ENCODE assay signal across 18 cellular contexts in genomic region chr3:13566462-13566748, GRCh38. TPM values are rescaled to one million over a fixed set of nuclear protein-coding genes. Genes with fewer than 3 reads are reported as not detected.
A peak's percentile ranks its signal among the peaks of the same experiment; 100 is the strongest.
DNase-seq lines count a peak whose midpoint lies in the region; ATAC-seq and TF ChIP-seq lines count a peak whose summit lies in the region.
"Had no signal": no experiment of that assay in that cellular context is flagged by ENCODE, and none has a peak within 500 bp of the region (broad histone marks: within the 10 kb centered on the region; RNA-seq: fewer than 3 reads in every experiment).

No MANE protein-coding gene starts in this region.

- peaks cover 5% of the 10 kb centered on the region for H3K4me1 ChIP-seq in endodermal cell (ENCODE audit: control insufficient read depth, insufficient read depth, low read length)
- peaks cover 22 to 25% of the 10 kb centered on the region in 2 donors for H3K4me1 ChIP-seq in neuronal stem cell (ENCODE audit: control insufficient read depth in 2 of 2, insufficient read depth in 1 of 2, low read depth in 1 of 2, low read length in 2 of 2)

- intact Hi-C loops in left cardiac atrium (cut with DNase I) (no loop called here), left ventricle myocardium superior (cut with micrococcal nuclease) (no loop called here)

- peak overlapping the region; percentile 61 for H2BK15ac ChIP-seq in neuronal stem cell (ENCODE audit: low read length)

- H3K4me2 ChIP-seq in neuronal stem cell (ENCODE audit: insufficient read depth, low read length, poor library complexity, severe bottlenecking): no peak overlapping the region
- H3K4me2 ChIP-seq: BLaER1, GM23338 had no signal

- H3K23ac ChIP-seq in neuronal stem cell (ENCODE audit: low read depth, low read length, poor library complexity): no peak overlapping the region

- H3K4me1 Mint-ChIP-seq in endodermal cell: peaks cover 21% of the 10 kb centered on the region
- peaks cover 11% of the 10 kb centered on the region for H3K4me1 Mint-ChIP-seq in progenitor cell of endocrine pancreas (ENCODE audit: low read depth)
- H3K4me1 Mint-ChIP-seq: CD4-positive, alpha-beta memory T cell had no signal

- H3K9me3 Mint-ChIP-seq in endodermal cell (no peaks in the 10 kb centered on the region), progenitor cell of endocrine pancreas (ENCODE audit: low read depth) (no peaks in the 10 kb centered on the region)
- H3K9me3 Mint-ChIP-seq: CD4-positive, alpha-beta memory T cell; GM23338; HFFc6 had no signal

- H3K27ac Mint-ChIP-seq in endodermal cell (no peak overlapping the region), progenitor cell of endocrine pancreas (no peak overlapping the region)
- H3K27ac Mint-ChIP-seq: CD4-positive, alpha-beta memory T cell; GM23338; HFFc6 had no signal

- H3K14ac ChIP-seq in neuronal stem cell (ENCODE audit: low read length): peak overlapping the region; percentile 67

- H3K36me3 ChIP-seq in endodermal cell (ENCODE audit: control insufficient read depth, insufficient read depth, low read length) (no peaks in the 10 kb centered on the region), neuronal stem cell (replicated peaks in 1 of 2; ENCODE audit: control insufficient read depth in 2 of 2, insufficient read depth in 2 of 2, low read length in 2 of 2) (no peaks in the 10 kb centered on the region)
- H3K36me3 ChIP-seq: BLaER1 had no signal

- H2AFZ ChIP-seq in neuronal stem cell (ENCODE audit: low read length): peak overlapping the region; percentile 75
- H2AFZ ChIP-seq: GM23338 had no signal

- peak; percentile 13 for DNase-seq in left cardiac atrium
- DNase-seq in left ventricle myocardium superior: no peak
- no peak for DNase-seq in endodermal cell
- no peak for DNase-seq in neuronal stem cell (ENCODE audit: low spot score)
- no peak for DNase-seq in NCI-H1694 treated with DMSO at 0.1 percent for 48 hours (lab: John Stamatoyannopoulos, UW)
- no peak for DNase-seq in progenitor cell of endocrine pancreas (ENCODE audit: low spot score, unreplicated experiment)
- DNase-seq: 8988T; CD4-positive, alpha-beta memory T cell; DMS153; DMS79; GDM1; HFFc6 had no signal

- H3K27me3 ChIP-seq in endodermal cell (ENCODE audit: control insufficient read depth, insufficient read depth, low read length, poor library complexity, severe bottlenecking) (no peaks in the 10 kb centered on the region), neuronal stem cell (ENCODE audit: control insufficient read depth in 3 of 3, insufficient read depth in 3 of 3, low read depth in 1 of 3, low read length in 3 of 3) (no peaks in the 10 kb centered on the region)
- H3K27me3 ChIP-seq: BLaER1 had no signal

- H2BK5ac ChIP-seq in neuronal stem cell (ENCODE audit: low read length): peak overlapping the region; percentile 48

- 73 to 77% methylated on average over 1 to 5 of the region's 5 CpGs for WGBS in endodermal cell (ENCODE audit: insufficient coverage in 1 of 2, insufficient read length in 1 of 2), 2 experiments
- WGBS in neuronal stem cell (ENCODE audit: extremely low coverage in 2 of 2, insufficient read length in 2 of 2, insufficient replicate concordance in 1 of 2), 2 donors: no CpG with 5 or more reads among the region's 5 CpGs

- peaks cover 2% of the 10 kb centered on the region for H3K27me3 Mint-ChIP-seq in endodermal cell (ENCODE audit: insufficient read depth)
- peaks cover 13% of the 10 kb centered on the region for H3K27me3 Mint-ChIP-seq in progenitor cell of endocrine pancreas

- no peaks in the 10 kb centered on the region for H3K79me1 ChIP-seq in neuronal stem cell (ENCODE audit: low read depth, low read length)

- no peak overlapping the region for H2BK12ac ChIP-seq in neuronal stem cell (ENCODE audit: low read length)

- H3K18ac ChIP-seq in neuronal stem cell (ENCODE audit: low read length): peak overlapping the region; percentile 72

- H3K27ac ChIP-seq in VCaP (peak overlapping the region; percentile 83; the same call in 1 of the 2 replicates), endodermal cell (ENCODE audit: low read depth, low read length) (peak overlapping the region; percentile 38), neuronal stem cell (replicated peaks; ENCODE audit: low read length) (peak overlapping the region; percentile 25)
- H3K27ac ChIP-seq: BLaER1 had no signal

- H4K91ac ChIP-seq in neuronal stem cell (ENCODE audit: low read depth, low read length, poor library complexity): no peak overlapping the region

- H3K9ac ChIP-seq in endodermal cell (ENCODE audit: extremely low read depth, low read length, poor library complexity, severe bottlenecking): no peak overlapping the region
- peak overlapping the region; percentile 47 for H3K9ac ChIP-seq in neuronal stem cell (ENCODE audit: low read depth, low read length, poor library complexity)
- H3K9ac ChIP-seq: BLaER1 had no signal

- H3K36me3 Mint-ChIP-seq in endodermal cell (ENCODE audit: low read depth) (peaks cover under 1% of the 10 kb centered on the region), progenitor cell of endocrine pancreas (ENCODE audit: insufficient read depth) (no peaks in the 10 kb centered on the region)
- H3K36me3 Mint-ChIP-seq: CD14-positive monocyte; CD4-positive, alpha-beta memory T cell had no signal

- H3K9me3 ChIP-seq in endodermal cell (ENCODE audit: control insufficient read depth, low read length) (no peaks in the 10 kb centered on the region), neuronal stem cell (replicated peaks in 1 of 2; ENCODE audit: control insufficient read depth in 2 of 2, insufficient read depth in 1 of 2, low read depth in 1 of 2, low read length in 2 of 2) (no peaks in the 10 kb centered on the region)
- H3K9me3 ChIP-seq: BLaER1 had no signal

- H3K4me3 Mint-ChIP-seq in endodermal cell (no peak overlapping the region), progenitor cell of endocrine pancreas (ENCODE audit: low read depth) (no peak overlapping the region)
- H3K4me3 Mint-ChIP-seq: CD14-positive monocyte; CD4-positive, alpha-beta memory T cell; GM23338; HFFc6 had no signal

- no peak overlapping the region for H4K8ac ChIP-seq in neuronal stem cell (ENCODE audit: low read depth, low read length)

- no peak overlapping the region for H2BK120ac ChIP-seq in neuronal stem cell (ENCODE audit: low read depth, low read length)

- ATAC-seq in left cardiac atrium (no peak), left ventricle myocardium superior (no peak), GM19463 (IDR thresholded peaks at IDR 0.05; ENCODE audit: unreplicated experiment) (no peak)
- ATAC-seq: GM23338, HCT116 had no signal

- H3K4ac ChIP-seq in neuronal stem cell (ENCODE audit: low read length): peak overlapping the region; percentile 45

- no peak for TF ChIP-seq CTCF in VCaP (conservative IDR thresholded peaks at IDR 0.05)
- TF ChIP-seq CTCF in endodermal cell (conservative IDR thresholded peaks at IDR 0.05): no peak
- no peak for TF ChIP-seq CTCF in progenitor cell of endocrine pancreas (IDR thresholded peaks at IDR 0.05; ENCODE audit: unreplicated experiment)

- H3K4me3 ChIP-seq in endodermal cell (ENCODE audit: low read length): no peak overlapping the region
- no peak overlapping the region for H3K4me3 ChIP-seq in neuronal stem cell (ENCODE audit: low read length in 2 of 2)
- H3K4me3 ChIP-seq: BLaER1, GM23338 had no signal

- peak overlapping the region; percentile 39 for H2AK5ac ChIP-seq in neuronal stem cell (ENCODE audit: low read depth, low read length)

RNA-seq across cellular contexts. Expression of gene FBLN2, which starts 17.5 kb away (rescaled TPM):
- total RNA-seq in left cardiac atrium: 100 to 1,000 TPM; 178 to 256 TPM
- total RNA-seq in left ventricle myocardium superior: 53.8 TPM
- 100 to 1,000 TPM in 1 of 2 donors, 10 to 100 TPM in 1; 86.1 to 136 TPM for total RNA-seq in endodermal cell
- polyA plus RNA-seq in endodermal cell (2013, experiment 1 of 2): 68.2 TPM
- 78.4 TPM for polyA plus RNA-seq in endodermal cell (2013, experiment 2 of 2)
- polyA plus RNA-seq in neuronal stem cell (2013, experiment 1 of 2): 12.1 TPM
- 12.3 TPM for polyA plus RNA-seq in neuronal stem cell (2013, experiment 2 of 2)
- total RNA-seq in progenitor cell of endocrine pancreas: 5.8 and 14.1 TPM in 2 replicates
- total RNA-seq: CD4-positive, alpha-beta memory T cell had no signal
- polyA plus RNA-seq: CD14-positive monocyte; CD4-positive, alpha-beta memory T cell had no signal

Comparison
In these comparisons a context has a peak if more than half of its experiments do, and no peak if none do; other contexts are left out.
1. H3K27ac ChIP-seq: peak in every context shown above with its lines; median percentile 83 in VCaP; 38 in endodermal cell; 25 in neuronal stem cell.